ENCODE assay signal across 26 cellular contexts in the genomic region with DNA sequence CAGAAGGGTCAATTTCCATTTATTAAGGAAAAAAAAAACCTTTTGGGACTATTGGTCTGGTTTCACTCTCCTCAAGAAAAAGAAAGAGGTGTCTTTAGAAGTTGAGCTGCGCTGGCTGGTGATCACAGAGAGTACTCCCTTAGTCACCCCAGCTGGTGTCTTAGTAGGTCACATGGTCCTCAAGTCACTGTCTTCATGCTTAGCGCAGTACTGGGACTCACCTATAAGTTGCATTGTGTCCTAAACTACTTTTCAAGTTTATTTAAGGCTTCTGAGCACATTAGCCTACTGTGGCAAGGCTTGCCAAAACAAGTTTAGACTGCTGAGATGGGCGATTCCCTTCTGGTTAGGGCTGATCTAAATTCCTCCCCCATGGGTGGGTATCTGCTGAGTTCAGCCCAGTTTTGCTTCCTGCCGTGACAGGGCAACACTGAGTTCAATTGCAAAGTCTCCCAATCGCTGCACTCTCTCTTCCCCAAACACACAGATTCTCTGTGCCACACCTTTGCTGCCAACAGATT.
"Had no signal": no experiment of that assay in that cellular context is flagged by ENCODE, and none has a peak within 500 bp of the region (broad histone marks: within the 10 kb centered on the region; RNA-seq: fewer than 3 reads in every experiment).

No MANE protein-coding gene starts in this region.

- H3K9me3 Mint-ChIP-seq: type B pancreatic cell had no signal

- H3K27ac Mint-ChIP-seq: immature natural killer cell; naive thymus-derived CD8-positive, alpha-beta T cell; nephron; stimulated activated memory B cell treated with anti-CD40 and anti-IgM and Interleukin-4, amounts not matched to agents 10 μg/mL and 1 μg/mL and 100 μg/mL, for 72 hours; type B pancreatic cell had no signal

- H3K4me3 ChIP-seq: left ventricle myocardium inferior, pancreas, psoas muscle, right atrium auricular region, right lobe of liver, smooth muscle cell, tibial nerve, uterus had no signal

- H3K27me3 Mint-ChIP-seq: stimulated activated memory B cell treated with anti-CD40 and anti-IgM and Interleukin-4, amounts not matched to agents 10 μg/mL and 1 μg/mL and 100 μg/mL, for 72 hours; stimulated activated naive CD8-positive, alpha-beta T cell treated with anti-CD3 and anti-CD28 coated beads, Interleukin-15, amount 100 ng/mL, for 72 hours; type B pancreatic cell had no signal

- H3K27ac ChIP-seq: left ventricle myocardium inferior, pancreas, psoas muscle, right atrium auricular region, right lobe of liver, tibial nerve, uterus had no signal

- H3K4me1 Mint-ChIP-seq: immature natural killer cell; naive thymus-derived CD8-positive, alpha-beta T cell; nephron; neural crest cell; stimulated activated memory B cell treated with anti-CD40 and anti-IgM and Interleukin-4, amounts not matched to agents 10 μg/mL and 1 μg/mL and 100 μg/mL, for 72 hours; stimulated activated naive CD8-positive, alpha-beta T cell treated with anti-CD3 and anti-CD28 coated beads, Interleukin-15, amount 100 ng/mL, for 72 hours had no signal

- H3K9me3 ChIP-seq: pancreas, psoas muscle, right lobe of liver, uterus had no signal

- H3K4me2 ChIP-seq: smooth muscle cell had no signal

- H3K4me3 Mint-ChIP-seq: immature natural killer cell; naive thymus-derived CD8-positive, alpha-beta T cell; nephron; neural crest cell; stimulated activated memory B cell treated with anti-CD40 and anti-IgM and Interleukin-4, amounts not matched to agents 10 μg/mL and 1 μg/mL and 100 μg/mL, for 72 hours; stimulated activated naive CD8-positive, alpha-beta T cell treated with anti-CD3 and anti-CD28 coated beads, Interleukin-15, amount 100 ng/mL, for 72 hours; type B pancreatic cell had no signal

- FAIRE-seq: islet of Langerhans, pancreas had no signal

- H3K36me3 Mint-ChIP-seq: immature natural killer cell; naive thymus-derived CD8-positive, alpha-beta T cell; stimulated activated memory B cell treated with anti-CD40 and anti-IgM and Interleukin-4, amounts not matched to agents 10 μg/mL and 1 μg/mL and 100 μg/mL, for 72 hours; type B pancreatic cell had no signal

- ATAC-seq: naive thymus-derived CD8-positive, alpha-beta T cell; pancreas; psoas muscle; right lobe of liver; stimulated activated memory B cell treated with anti-CD40 and anti-IgM and Interleukin-4, amounts not matched to agents 10 μg/mL and 1 μg/mL and 100 μg/mL, for 72 hours; stimulated activated naive CD8-positive, alpha-beta T cell treated with anti-CD3 and anti-CD28 coated beads, Interleukin-15, amount 100 ng/mL, for 72 hours had no signal

- H3K27me3 ChIP-seq: pancreas, right atrium auricular region, right lobe of liver, tibial nerve, uterus had no signal

- H3K4me1 ChIP-seq: left ventricle myocardium inferior, pancreas, psoas muscle, right atrium auricular region, right lobe of liver, tibial nerve, uterus had no signal

- DNase-seq: hypothalamus; immature natural killer cell; left ventricle myocardium inferior; mesenchymal stem cell; naive thymus-derived CD8-positive, alpha-beta T cell; nucleus accumbens; pancreas; posterior cingulate gyrus; psoas muscle; right lobe of liver; stimulated activated CD4-positive, alpha-beta T cell treated with anti-CD3 and anti-CD28 coated beads, Interleukin-1b, Interleukin-23, amount 100 ng/mL, for 48 hours; stimulated activated CD4-positive, alpha-beta T cell treated with anti-CD3 and anti-CD28 coated beads, Interleukin-2, amount 100 ng/mL, for 48 hours; stimulated activated CD4-positive, alpha-beta T cell treated with anti-CD3 and anti-CD28 coated beads, Interleukin-4, amount 100 ng/mL, for 4 hours; stimulated activated CD8-positive, alpha-beta memory T cell treated with anti-CD3 and anti-CD28 coated beads, Interleukin-4, amount 100 ng/mL, for 48 hours; stimulated activated naive CD4-positive, alpha-beta T cell treated with Interleukin-2 at 50 U/mL for 16 hours; stimulated activated naive CD8-positive, alpha-beta T cell treated with anti-CD3 and anti-CD28 coated beads, Interleukin-15, amount 100 ng/mL, for 72 hours; substantia nigra; uterus had no signal

- H3K36me3 ChIP-seq: left ventricle myocardium inferior, pancreas, right atrium auricular region, right lobe of liver, tibial nerve, uterus had no signal
